ENCODE assay signal across 1 cellular context in genomic region chr20:32975698-32976674, GRCh38.
A peak's percentile ranks its signal among the peaks of the same experiment; 100 is the strongest.
TF ChIP-seq lines count a peak whose summit lies in the region.

No MANE protein-coding gene starts in this region.

TF ChIP-seq in HepG2, 621 proteins besides CTCF, POLR2A, EP300 and RAD21 (continued from another document and continues in another):
- TF ChIP-seq, protein P1, sequence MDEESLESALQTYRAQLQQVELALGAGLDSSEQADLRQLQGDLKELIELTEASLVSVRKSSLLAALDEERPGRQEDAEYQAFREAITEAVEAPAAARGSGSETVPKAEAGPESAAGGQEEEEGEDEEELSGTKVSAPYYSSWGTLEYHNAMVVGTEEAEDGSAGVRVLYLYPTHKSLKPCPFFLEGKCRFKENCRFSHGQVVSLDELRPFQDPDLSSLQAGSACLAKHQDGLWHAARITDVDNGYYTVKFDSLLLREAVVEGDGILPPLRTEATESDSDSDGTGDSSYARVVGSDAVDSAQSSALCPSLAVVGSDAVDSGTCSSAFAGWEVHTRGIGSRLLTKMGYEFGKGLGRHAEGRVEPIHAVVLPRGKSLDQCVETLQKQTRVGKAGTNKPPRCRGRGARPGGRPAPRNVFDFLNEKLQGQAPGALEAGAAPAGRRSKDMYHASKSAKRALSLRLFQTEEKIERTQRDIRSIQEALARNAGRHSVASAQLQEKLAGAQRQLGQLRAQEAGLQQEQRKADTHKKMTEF (CRISPR knock-in tag; IDR thresholded peaks at IDR 0.05) = peak; percentile 36; the same call in 1 of the 2 replicates
- TF ChIP-seq, protein P2, sequence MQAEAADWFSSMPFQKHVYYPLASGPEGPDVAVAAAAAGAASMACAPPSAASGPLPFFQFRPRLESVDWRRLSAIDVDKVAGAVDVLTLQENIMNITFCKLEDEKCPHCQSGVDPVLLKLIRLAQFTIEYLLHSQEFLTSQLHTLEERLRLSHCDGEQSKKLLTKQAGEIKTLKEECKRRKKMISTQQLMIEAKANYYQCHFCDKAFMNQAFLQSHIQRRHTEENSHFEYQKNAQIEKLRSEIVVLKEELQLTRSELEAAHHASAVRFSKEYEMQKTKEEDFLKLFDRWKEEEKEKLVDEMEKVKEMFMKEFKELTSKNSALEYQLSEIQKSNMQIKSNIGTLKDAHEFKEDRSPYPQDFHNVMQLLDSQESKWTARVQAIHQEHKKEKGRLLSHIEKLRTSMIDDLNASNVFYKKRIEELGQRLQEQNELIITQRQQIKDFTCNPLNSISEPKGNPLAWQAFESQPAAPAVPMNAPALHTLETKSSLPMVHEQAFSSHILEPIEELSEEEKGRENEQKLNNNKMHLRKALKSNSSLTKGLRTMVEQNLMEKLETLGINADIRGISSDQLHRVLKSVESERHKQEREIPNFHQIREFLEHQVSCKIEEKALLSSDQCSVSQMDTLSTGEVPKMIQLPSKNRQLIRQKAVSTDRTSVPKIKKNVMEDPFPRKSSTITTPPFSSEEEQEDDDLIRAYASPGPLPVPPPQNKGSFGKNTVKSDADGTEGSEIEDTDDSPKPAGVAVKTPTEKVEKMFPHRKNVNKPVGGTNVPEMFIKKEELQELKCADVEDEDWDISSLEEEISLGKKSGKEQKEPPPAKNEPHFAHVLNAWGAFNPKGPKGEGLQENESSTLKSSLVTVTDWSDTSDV (CRISPR knock-in tag; IDR thresholded peaks at IDR 0.05) = no peak
- TF ChIP-seq ZNF207 (IDR thresholded peaks at IDR 0.05; ENCODE audit: borderline replicate concordance) (no peak), CHD2 (IDR thresholded peaks at IDR 0.05; ENCODE audit: low read depth, low read length) (0 out of 2 replicates have a peak, but pooled peaks have one; percentile 13), ZSCAN5A (CRISPR knock-in tag; IDR thresholded peaks at IDR 0.05; ENCODE audit: borderline replicate concordance) (no peak), ZNF124 (CRISPR knock-in tag; IDR thresholded peaks at IDR 0.05) (no peak), WIZ (CRISPR knock-in tag; IDR thresholded peaks at IDR 0.05) (no peak), SP5 (CRISPR knock-in tag; IDR thresholded peaks at IDR 0.05; ENCODE audit: borderline replicate concordance, low read depth) (peak; percentile 91), ONECUT2 (CRISPR knock-in tag; IDR thresholded peaks at IDR 0.05) (no peak), MAX (IDR thresholded peaks at IDR 0.05) (0 out of 2 replicates have a peak, but pooled peaks have one; percentile 37), ZNF263 (CRISPR knock-in tag; IDR thresholded peaks at IDR 0.05) (peak; percentile 97), MTF2 (CRISPR knock-in tag; IDR thresholded peaks at IDR 0.05; ENCODE audit: borderline replicate concordance) (0 out of 2 replicates have a peak, but pooled peaks have one; percentile 37), RFXAP (CRISPR knock-in tag; IDR thresholded peaks at IDR 0.05; ENCODE audit: borderline replicate concordance) (peak; percentile 28; the same call in 1 of the 2 replicates), DMAP1 (CRISPR knock-in tag; IDR thresholded peaks at IDR 0.05) (peak; percentile 42; the same call in 1 of the 2 replicates), ZSCAN21 (CRISPR knock-in tag; IDR thresholded peaks at IDR 0.05; ENCODE audit: borderline replicate concordance) (no peak; the same call in 1 of the 2 replicates), KAT8 (CRISPR knock-in tag; IDR thresholded peaks at IDR 0.05) (peak; percentile 35; the same call in 1 of the 2 replicates), ZNF629 (CRISPR knock-in tag; conservative IDR thresholded peaks at IDR 0.05) (peak; percentile 56), MAFK (conservative IDR thresholded peaks at IDR 0.05 in 1 of 2, IDR thresholded peaks at IDR 0.05 in 1 of 2; ENCODE audit: low read length in 2 of 2) (no peak), MIER3 (CRISPR knock-in tag; IDR thresholded peaks at IDR 0.05; ENCODE audit: borderline replicate concordance) (peak; percentile 79), ZNF484 (CRISPR knock-in tag; IDR thresholded peaks at IDR 0.05; ENCODE audit: borderline replicate concordance, low read depth) (no peak), ZMYM4 (CRISPR knock-in tag; IDR thresholded peaks at IDR 0.05) (peak; percentile 22; the same call in 1 of the 2 replicates), DNMT1 (CRISPR knock-in tag; IDR thresholded peaks at IDR 0.05) (0 out of 2 replicates have a peak, but pooled peaks have one; percentile 48), TMF1 (CRISPR knock-in tag; IDR thresholded peaks at IDR 0.05; ENCODE audit: low read depth) (no peak), KDM2A (CRISPR knock-in tag; IDR thresholded peaks at IDR 0.05; ENCODE audit: borderline replicate concordance, low read depth) (0 out of 2 replicates have a peak, but pooled peaks have one; percentile 13), CREB1 (IDR thresholded peaks at IDR 0.05) (no peak), CREB1 (CRISPR knock-in tag; IDR thresholded peaks at IDR 0.05) (no peak)
- TF ChIP-seq, protein P3, sequence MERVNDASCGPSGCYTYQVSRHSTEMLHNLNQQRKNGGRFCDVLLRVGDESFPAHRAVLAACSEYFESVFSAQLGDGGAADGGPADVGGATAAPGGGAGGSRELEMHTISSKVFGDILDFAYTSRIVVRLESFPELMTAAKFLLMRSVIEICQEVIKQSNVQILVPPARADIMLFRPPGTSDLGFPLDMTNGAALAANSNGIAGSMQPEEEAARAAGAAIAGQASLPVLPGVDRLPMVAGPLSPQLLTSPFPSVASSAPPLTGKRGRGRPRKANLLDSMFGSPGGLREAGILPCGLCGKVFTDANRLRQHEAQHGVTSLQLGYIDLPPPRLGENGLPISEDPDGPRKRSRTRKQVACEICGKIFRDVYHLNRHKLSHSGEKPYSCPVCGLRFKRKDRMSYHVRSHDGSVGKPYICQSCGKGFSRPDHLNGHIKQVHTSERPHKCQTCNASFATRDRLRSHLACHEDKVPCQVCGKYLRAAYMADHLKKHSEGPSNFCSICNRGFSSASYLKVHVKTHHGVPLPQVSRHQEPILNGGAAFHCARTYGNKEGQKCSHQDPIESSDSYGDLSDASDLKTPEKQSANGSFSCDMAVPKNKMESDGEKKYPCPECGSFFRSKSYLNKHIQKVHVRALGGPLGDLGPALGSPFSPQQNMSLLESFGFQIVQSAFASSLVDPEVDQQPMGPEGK (CRISPR knock-in tag; IDR thresholded peaks at IDR 0.05) = peak; percentile 76
- TF ChIP-seq, protein P4, sequence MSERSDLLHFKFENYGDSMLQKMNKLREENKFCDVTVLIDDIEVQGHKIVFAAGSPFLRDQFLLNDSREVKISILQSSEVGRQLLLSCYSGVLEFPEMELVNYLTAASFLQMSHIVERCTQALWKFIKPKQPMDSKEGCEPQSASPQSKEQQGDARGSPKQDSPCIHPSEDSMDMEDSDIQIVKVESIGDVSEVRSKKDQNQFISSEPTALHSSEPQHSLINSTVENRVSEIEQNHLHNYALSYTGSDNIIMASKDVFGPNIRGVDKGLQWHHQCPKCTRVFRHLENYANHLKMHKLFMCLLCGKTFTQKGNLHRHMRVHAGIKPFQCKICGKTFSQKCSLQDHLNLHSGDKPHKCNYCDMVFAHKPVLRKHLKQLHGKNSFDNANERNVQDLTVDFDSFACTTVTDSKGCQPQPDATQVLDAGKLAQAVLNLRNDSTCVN (CRISPR knock-in tag; IDR thresholded peaks at IDR 0.05; ENCODE audit: borderline replicate concordance) = 0 out of 2 replicates have a peak, but pooled peaks have one; percentile 63
- TF ChIP-seq, protein P5, sequence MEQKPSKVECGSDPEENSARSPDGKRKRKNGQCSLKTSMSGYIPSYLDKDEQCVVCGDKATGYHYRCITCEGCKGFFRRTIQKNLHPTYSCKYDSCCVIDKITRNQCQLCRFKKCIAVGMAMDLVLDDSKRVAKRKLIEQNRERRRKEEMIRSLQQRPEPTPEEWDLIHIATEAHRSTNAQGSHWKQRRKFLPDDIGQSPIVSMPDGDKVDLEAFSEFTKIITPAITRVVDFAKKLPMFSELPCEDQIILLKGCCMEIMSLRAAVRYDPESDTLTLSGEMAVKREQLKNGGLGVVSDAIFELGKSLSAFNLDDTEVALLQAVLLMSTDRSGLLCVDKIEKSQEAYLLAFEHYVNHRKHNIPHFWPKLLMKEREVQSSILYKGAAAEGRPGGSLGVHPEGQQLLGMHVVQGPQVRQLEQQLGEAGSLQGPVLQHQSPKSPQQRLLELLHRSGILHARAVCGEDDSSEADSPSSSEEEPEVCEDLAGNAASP (CRISPR knock-in tag; IDR thresholded peaks at IDR 0.05; ENCODE audit: borderline replicate concordance) = no peak
- TF ChIP-seq, protein P6, sequence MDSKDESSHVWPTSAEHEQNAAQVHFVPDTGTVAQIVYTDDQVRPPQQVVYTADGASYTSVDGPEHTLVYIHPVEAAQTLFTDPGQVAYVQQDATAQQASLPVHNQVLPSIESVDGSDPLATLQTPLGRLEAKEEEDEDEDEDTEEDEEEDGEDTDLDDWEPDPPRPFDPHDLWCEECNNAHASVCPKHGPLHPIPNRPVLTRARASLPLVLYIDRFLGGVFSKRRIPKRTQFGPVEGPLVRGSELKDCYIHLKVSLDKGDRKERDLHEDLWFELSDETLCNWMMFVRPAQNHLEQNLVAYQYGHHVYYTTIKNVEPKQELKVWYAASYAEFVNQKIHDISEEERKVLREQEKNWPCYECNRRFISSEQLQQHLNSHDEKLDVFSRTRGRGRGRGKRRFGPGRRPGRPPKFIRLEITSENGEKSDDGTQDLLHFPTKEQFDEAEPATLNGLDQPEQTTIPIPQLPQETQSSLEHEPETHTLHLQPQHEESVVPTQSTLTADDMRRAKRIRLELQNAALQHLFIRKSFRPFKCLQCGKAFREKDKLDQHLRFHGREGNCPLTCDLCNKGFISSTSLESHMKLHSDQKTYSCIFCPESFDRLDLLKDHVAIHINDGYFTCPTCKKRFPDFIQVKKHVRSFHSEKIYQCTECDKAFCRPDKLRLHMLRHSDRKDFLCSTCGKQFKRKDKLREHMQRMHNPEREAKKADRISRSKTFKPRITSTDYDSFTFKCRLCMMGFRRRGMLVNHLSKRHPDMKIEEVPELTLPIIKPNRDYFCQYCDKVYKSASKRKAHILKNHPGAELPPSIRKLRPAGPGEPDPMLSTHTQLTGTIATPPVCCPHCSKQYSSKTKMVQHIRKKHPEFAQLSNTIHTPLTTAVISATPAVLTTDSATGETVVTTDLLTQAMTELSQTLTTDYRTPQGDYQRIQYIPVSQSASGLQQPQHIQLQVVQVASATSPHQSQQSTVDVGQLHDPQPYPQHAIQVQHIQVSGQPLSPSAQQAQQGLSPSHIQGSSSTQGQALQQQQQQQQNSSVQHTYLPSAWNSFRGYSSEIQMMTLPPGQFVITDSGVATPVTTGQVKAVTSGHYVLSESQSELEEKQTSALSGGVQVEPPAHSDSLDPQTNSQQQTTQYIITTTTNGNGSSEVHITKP (CRISPR knock-in tag; IDR thresholded peaks at IDR 0.05; ENCODE audit: low read depth) = 0 out of 2 replicates have a peak, but pooled peaks have one; percentile 57
- TF ChIP-seq, protein P7, sequence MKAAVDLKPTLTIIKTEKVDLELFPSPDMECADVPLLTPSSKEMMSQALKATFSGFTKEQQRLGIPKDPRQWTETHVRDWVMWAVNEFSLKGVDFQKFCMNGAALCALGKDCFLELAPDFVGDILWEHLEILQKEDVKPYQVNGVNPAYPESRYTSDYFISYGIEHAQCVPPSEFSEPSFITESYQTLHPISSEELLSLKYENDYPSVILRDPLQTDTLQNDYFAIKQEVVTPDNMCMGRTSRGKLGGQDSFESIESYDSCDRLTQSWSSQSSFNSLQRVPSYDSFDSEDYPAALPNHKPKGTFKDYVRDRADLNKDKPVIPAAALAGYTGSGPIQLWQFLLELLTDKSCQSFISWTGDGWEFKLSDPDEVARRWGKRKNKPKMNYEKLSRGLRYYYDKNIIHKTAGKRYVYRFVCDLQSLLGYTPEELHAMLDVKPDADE (CRISPR knock-in tag; IDR thresholded peaks at IDR 0.05) = no peak
- TF ChIP-seq, protein P8, sequence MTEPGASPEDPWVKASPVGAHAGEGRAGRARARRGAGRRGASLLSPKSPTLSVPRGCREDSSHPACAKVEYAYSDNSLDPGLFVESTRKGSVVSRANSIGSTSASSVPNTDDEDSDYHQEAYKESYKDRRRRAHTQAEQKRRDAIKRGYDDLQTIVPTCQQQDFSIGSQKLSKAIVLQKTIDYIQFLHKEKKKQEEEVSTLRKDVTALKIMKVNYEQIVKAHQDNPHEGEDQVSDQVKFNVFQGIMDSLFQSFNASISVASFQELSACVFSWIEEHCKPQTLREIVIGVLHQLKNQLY (CRISPR knock-in tag; IDR thresholded peaks at IDR 0.05) = peak; percentile 80; the same call in 1 of the 2 replicates
- TF ChIP-seq, protein P9, sequence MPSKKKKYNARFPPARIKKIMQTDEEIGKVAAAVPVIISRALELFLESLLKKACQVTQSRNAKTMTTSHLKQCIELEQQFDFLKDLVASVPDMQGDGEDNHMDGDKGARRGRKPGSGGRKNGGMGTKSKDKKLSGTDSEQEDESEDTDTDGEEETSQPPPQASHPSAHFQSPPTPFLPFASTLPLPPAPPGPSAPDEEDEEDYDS (CRISPR knock-in tag; IDR thresholded peaks at IDR 0.05) = peak; percentile 48
